ENCODE assay signal across 10 cellular contexts in the genomic region with DNA sequence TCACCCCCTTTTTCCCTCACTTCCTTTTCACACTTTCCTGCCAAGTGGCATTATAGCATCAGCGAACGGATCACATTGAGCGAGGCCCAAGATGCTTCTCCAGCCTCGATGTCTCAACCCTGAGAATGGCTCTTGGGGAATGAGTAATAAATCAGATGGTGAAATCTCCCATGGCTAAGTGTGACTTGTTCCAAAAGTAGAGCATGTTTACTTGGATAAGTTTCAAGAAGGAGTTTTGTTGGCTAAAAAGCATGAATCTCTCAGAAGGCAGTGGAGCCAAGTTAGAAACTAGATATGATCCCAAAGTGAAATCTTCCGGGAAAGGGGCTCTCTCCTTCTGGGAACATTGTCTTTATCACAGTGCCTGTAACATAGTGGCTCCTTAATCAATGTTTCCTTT.
A peak's percentile ranks its signal among the peaks of the same experiment; 100 is the strongest.
DNase-seq lines count a peak whose midpoint lies in the region; ATAC-seq and TF ChIP-seq lines count a peak whose summit lies in the region.
"Had no signal": no experiment of that assay in that cellular context is flagged by ENCODE, and none has a peak within 500 bp of the region (broad histone marks: within the 10 kb centered on the region; RNA-seq: fewer than 3 reads in every experiment).

No MANE protein-coding gene starts in this region.

- TF ChIP-seq CTCF in fibroblast of mammary gland (conservative IDR thresholded peaks at IDR 0.05; ENCODE audit: control insufficient read depth, insufficient read depth, low read depth, low read length) = no peak

- H3K4me3 ChIP-seq in fibroblast of mammary gland (ENCODE audit: control insufficient read depth, low read depth, low read length) = peak overlapping the region; percentile 2
- H3K4me3 ChIP-seq: GM23338 had no signal

- DNase-seq in ELR (ENCODE audit: low read depth) = peak; percentile 93
- DNase-seq in RPMI7951 (ENCODE audit: low read depth) = peak; percentile 78
- DNase-seq in fibroblast of mammary gland (ENCODE audit: low read depth) = peak; percentile 100
- DNase-seq in renal cortical epithelial cell (ENCODE audit: low read depth) = peak; percentile 77
- DNase-seq in NCI-H146 (lab: John Stamatoyannopoulos, UW) = no peak
- DNase-seq in NCI-H2227 treated with DMSO at 0.1 percent for 48 hours (lab: John Stamatoyannopoulos, UW) = no peak
- DNase-seq: effector memory CD8-positive, alpha-beta T cell had no signal

- ATAC-seq in HG02884 (IDR thresholded peaks at IDR 0.05; ENCODE audit: unreplicated experiment) = no peak
- no peak for ATAC-seq in activated CD4-positive, CD25-positive, alpha-beta regulatory T cell treated with anti-CD3 and anti-CD28 coated beads, Interleukin-2, amount 50 U/mL, for 24 hours
- ATAC-seq: effector memory CD8-positive, alpha-beta T cell; GM23338 had no signal

Comparison
In these comparisons a context has a peak if more than half of its experiments do, and no peak if none do; other contexts are left out.
1. DNase-seq: peak in ELR (single experiment), RPMI7951 (single experiment), fibroblast of mammary gland (single experiment) and renal cortical epithelial cell (single experiment); none in NCI-H146 (single experiment) and NCI-H2227 treated with DMSO at 0.1 percent for 48 hours (single experiment).